In genomic region chr22:46661221-46661851, GRCh38 we compare ENCODE assay signal across 8 cellular contexts. TPM values are rescaled to one million over a fixed set of nuclear protein-coding genes. Genes with fewer than 3 reads are reported as not detected.
DNase-seq lines count a peak whose midpoint lies in the region; ATAC-seq and TF ChIP-seq lines count a peak whose summit lies in the region.

No MANE protein-coding gene starts in this region.

- TF ChIP-seq CTCF in parathyroid adenoma (IDR thresholded peaks at IDR 0.05) (no peak), lower leg skin (IDR thresholded peaks at IDR 0.05) (no peak), uterus (IDR thresholded peaks at IDR 0.05) (no peak)

- no peaks in the 10 kb centered on the region for H3K36me3 ChIP-seq in parathyroid adenoma (ENCODE audit: control insufficient read depth, insufficient read depth, low read length)
- no peaks in the 10 kb centered on the region for H3K36me3 ChIP-seq in uterus

- intact Hi-C loops in lower leg skin (cut with DNase I; ENCODE audit: low total_unique reads) (no loop called here), uterus (cut with DNase I; ENCODE audit: low total_unique reads) (no loop called here)

- 69% methylated on average over 22 of the region's 22 CpGs for WGBS in lower leg skin, 2 donors

- no peaks in the 10 kb centered on the region for H3K79me2 ChIP-seq in parathyroid adenoma

- no peak for ATAC-seq in HG03342 (IDR thresholded peaks at IDR 0.05; ENCODE audit: unreplicated experiment)

- H3K9me3 ChIP-seq in parathyroid adenoma (ENCODE audit: control insufficient read depth, low read length) (no peaks in the 10 kb centered on the region), uterus (no peaks in the 10 kb centered on the region)

- H3K9ac ChIP-seq in parathyroid adenoma = no peak overlapping the region

- H3K27ac ChIP-seq in parathyroid adenoma = no peak overlapping the region
- no peak overlapping the region for H3K27ac ChIP-seq in uterus

- in situ Hi-C loops in SK-MEL-5 (cut with HindIII; ENCODE audit: low pct_unique_long_range_greater_than_20kb, low sequenced_read_pairs) = no loop called here

- peak; percentile 57 for DNase-seq in HT-29 (ENCODE audit: low spot score)
- peak; percentile 90 for DNase-seq in SK-MEL-5 (ENCODE audit: low read depth, low spot score)
- peak; percentile 63 for DNase-seq in central memory CD4-positive, alpha-beta T cell
- no peak for DNase-seq in lower leg skin (ENCODE audit: low spot score in 2 of 2)
- DNase-seq in uterus = no peak
- DNase-seq in activated gamma-delta T cell treated with Interleukin-2 at 50 U/mL for 16 hours = no peak

- H3K4me3 ChIP-seq in parathyroid adenoma (ENCODE audit: low read depth, low read length) (no peak overlapping the region), lower leg skin (ENCODE audit: low read depth, poor library complexity, severe bottlenecking) (no peak overlapping the region), uterus (no peak overlapping the region)

- peak overlapping the region; percentile 48 for H3K4me2 ChIP-seq in parathyroid adenoma (ENCODE audit: low read length)

- peaks cover 4% of the 10 kb centered on the region for H3K4me1 ChIP-seq in parathyroid adenoma
- no peaks in the 10 kb centered on the region for H3K4me1 ChIP-seq in uterus

- no peak overlapping the region for H2AFZ ChIP-seq in parathyroid adenoma

- TF ChIP-seq POLR2A in lower leg skin (IDR thresholded peaks at IDR 0.05) (no peak), uterus (IDR thresholded peaks at IDR 0.05) (no peak)

- H3K27me3 ChIP-seq in parathyroid adenoma (ENCODE audit: control insufficient read depth, insufficient read depth, low read length) (no peaks in the 10 kb centered on the region), uterus (no peaks in the 10 kb centered on the region)

RNA-seq across cellular contexts. Expression of gene GRAMD4, which starts 41.1 kb away (rescaled TPM):
- 22.5 and 26.7 TPM in 2 replicates for total RNA-seq in HT-29 (2014; rRNA removed; shearing (Covaris generic))
- 128 and 148 TPM in 2 replicates for total RNA-seq in SK-MEL-5 (2014; rRNA removed; shearing (Covaris generic))
- 284 and 312 TPM in 2 replicates for polyA plus RNA-seq in SK-MEL-5 (2015; cell fraction: cytosol; rRNA removed)
- polyA plus RNA-seq in SK-MEL-5 (2015; cell fraction: nucleus; rRNA removed) = 287 and 366 TPM in 2 replicates
- total RNA-seq in lower leg skin (100 to 1,000 TPM in 2 of 4 donors, 10 to 100 TPM in 2; 78.7 to 136 (median 117) TPM), uterus (10 to 100 TPM in 3 of 4 donors, 1 to 10 TPM in 1; 5.6 to 37.0 (median 15.2) TPM)

Comparison
In these comparisons a context has a peak if more than half of its experiments do, and no peak if none do; other contexts are left out.
1. DNase-seq: peak in HT-29 (single experiment), SK-MEL-5 (single experiment) and central memory CD4-positive, alpha-beta T cell (single experiment); none in lower leg skin (0 of 2), uterus (0 of 2) and activated gamma-delta T cell treated with Interleukin-2 at 50 U/mL for 16 hours (single experiment).